Comparison of ENCODE assay signal across 14 cellular contexts in the genomic region with DNA sequence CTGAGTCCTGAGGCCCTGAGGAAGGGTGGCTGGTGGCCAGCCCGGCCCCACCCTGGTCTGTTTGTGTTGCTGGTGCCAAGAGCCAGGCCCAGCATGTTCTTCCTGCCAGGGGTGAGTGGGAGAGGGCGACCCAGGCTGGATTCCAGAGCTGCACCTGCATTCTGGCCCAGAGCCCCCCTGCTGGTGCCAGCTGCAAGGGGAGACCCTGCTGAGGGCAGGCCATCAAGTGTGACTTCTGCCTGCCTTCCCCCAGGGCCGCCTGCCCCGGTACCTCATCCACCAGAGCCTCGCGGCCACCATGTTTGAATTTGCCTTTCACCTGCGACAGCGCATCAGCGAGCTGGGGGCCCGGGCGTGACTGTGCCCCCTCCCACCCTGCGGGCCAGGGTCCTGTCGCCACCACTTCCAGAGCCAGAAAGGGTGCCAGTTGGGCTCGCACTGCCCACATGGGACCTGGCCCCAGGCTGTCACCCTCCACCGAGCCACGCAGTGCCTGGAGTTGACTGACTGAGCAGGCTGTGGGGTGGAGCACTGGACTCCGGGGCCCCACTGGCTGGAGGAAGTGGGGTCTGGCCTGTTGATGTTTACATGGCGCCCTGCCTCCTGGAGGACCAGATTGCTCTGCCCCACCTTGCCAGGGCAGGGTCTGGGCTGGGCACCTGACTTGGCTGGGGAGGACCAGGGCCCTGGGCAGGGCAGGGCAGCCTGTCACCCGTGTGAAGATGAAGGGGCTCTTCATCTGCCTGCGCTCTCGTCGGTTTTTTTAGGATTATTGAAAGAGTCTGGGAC. TPM values are rescaled to one million over a fixed set of nuclear protein-coding genes. Genes with fewer than 3 reads are reported as not detected.
A peak's percentile ranks its signal among the peaks of the same experiment; 100 is the strongest.
DNase-seq lines count a peak whose midpoint lies in the region; ATAC-seq and TF ChIP-seq lines count a peak whose summit lies in the region.
"Had no signal": no experiment of that assay in that cellular context is flagged by ENCODE, and none has a peak within 500 bp of the region (broad histone marks: within the 10 kb centered on the region; RNA-seq: fewer than 3 reads in every experiment).

No MANE protein-coding gene starts in this region.

- H3K4me1 ChIP-seq in heart left ventricle (peaks cover 13 to 92% (median 66%) of the 10 kb centered on the region in 12 donors), mucosa of descending colon (ENCODE audit: low read depth) (peaks cover 29% of the 10 kb centered on the region)

- H3K36me3 ChIP-seq in heart left ventricle (peaks cover 0 to 39% (median 11%) of the 10 kb centered on the region in 9 donors), mucosa of descending colon (ENCODE audit: low read depth) (no peaks in the 10 kb centered on the region)

- TF ChIP-seq POLR2A in heart left ventricle (IDR thresholded peaks at IDR 0.05), result no peak

- DNase-seq in heart left ventricle (no peak), Right ventricle myocardium inferior (ENCODE audit: missing footprints) (no peak), caudate nucleus (lab: John Stamatoyannopoulos, UW) (no peak), mucosa of descending colon (peak; percentile 79 to 82 (median 80)), ureter (ENCODE audit: low spot score) (peak; percentile 64), NCI-H1436 (lab: John Stamatoyannopoulos, UW) (no peak), NAMALWA (ENCODE audit: low spot score) (no peak)
- DNase-seq in stimulated activated CD4-positive, alpha-beta T cell treated with anti-CD3 and anti-CD28 coated beads, Interleukin-12 subunit alpha, Interleukin-12 subunit beta, amount 100 ng/mL, for 4 hours, result no peak
- DNase-seq: activated naive CD4-positive, alpha-beta T cell treated with anti-CD3 and anti-CD28 coated beads for 36 hours; NCI-H1092; NCI-H446 treated with DMSO at 0.1 percent for 48 hours; stimulated activated CD4-positive, alpha-beta T cell treated with anti-CD3 and anti-CD28 coated beads, Interleukin-2, amount 100 ng/mL, for 48 hours had no signal

- WGBS in heart left ventricle, 4 donors, result 69 to 77% (median 76%) methylated on average over 14 to 22 of the region's 22 CpGs

- intact Hi-C loops in heart left ventricle (cut with DNase I) (loop anchor here in 1 of 10 donors (10.0 kb wide), 1 partner anchor 652 kb away; no protein-coding TSS in a partner anchor), Right ventricle myocardium inferior (cut with DNase I) (loop anchor here (5.0 kb wide), 1 partner anchor 90 kb away; no protein-coding TSS in a partner anchor), mucosa of descending colon (cut with DNase I, micrococcal nuclease) (no loop called here)

- no peaks in the 10 kb centered on the region for H3K9me3 ChIP-seq in heart left ventricle
- H3K9me3 ChIP-seq in mucosa of descending colon, result no peaks in the 10 kb centered on the region
- H3K9me3 ChIP-seq: body of pancreas had no signal

- no peak for TF ChIP-seq CTCF in heart left ventricle (IDR thresholded peaks at IDR 0.05)
- no peak for TF ChIP-seq CTCF in mucosa of descending colon (IDR thresholded peaks at IDR 0.05)

- ATAC-seq in heart left ventricle, result no peak
- no peak for ATAC-seq in Right ventricle myocardium inferior
- ATAC-seq in mucosa of descending colon, result peak; percentile 71
- ATAC-seq: body of pancreas had no signal

- H3K4me3 ChIP-seq in heart left ventricle, result peak overlapping the region in 2 of 12 donors; percentile 72 to 78
- no peak overlapping the region for H3K4me3 ChIP-seq in mucosa of descending colon
- H3K4me3 ChIP-seq: body of pancreas had no signal

- H3K27ac ChIP-seq in heart left ventricle (peak overlapping the region in 11 of 12 donors; percentile 85 to 99 (median 96)), caudate nucleus (ENCODE audit: low read depth, low read length) (peak overlapping the region; percentile 95)
- H3K27ac ChIP-seq: body of pancreas had no signal

- peaks cover 0 to 11% (median 0%) of the 10 kb centered on the region in 9 donors for H3K27me3 ChIP-seq in heart left ventricle
- H3K27me3 ChIP-seq: body of pancreas had no signal

RNA-seq across cellular contexts. Expression of a gene that starts 2.4 kb away (rescaled TPM):
- 1,000 to 10,000 TPM; 2,428 to 9,343 (median 4,137) TPM for total RNA-seq in heart left ventricle
- 1,000 to 10,000 TPM; 2,028 to 5,784 TPM for polyA plus RNA-seq in heart left ventricle
- 5,286 TPM for total RNA-seq in Right ventricle myocardium inferior
- total RNA-seq in mucosa of descending colon, result 1 to 10 TPM in 2 of 3 donors, under 1 TPM in 1; 0.96 to 3.4 (median 1.5) TPM
- total RNA-seq in ureter, result 0.81 TPM

RNA-seq across cellular contexts. Expression of a gene that starts 5.5 kb away (rescaled TPM):
- 1 to 10 TPM; 2.4 to 7.9 (median 6.0) TPM for total RNA-seq in heart left ventricle
- polyA plus RNA-seq in heart left ventricle, result 10 to 100 TPM; 13.0 to 15.6 TPM
- total RNA-seq in Right ventricle myocardium inferior, result 5.1 TPM
- 1 to 10 TPM in 2 of 3 donors, under 1 TPM in 1; 0.23 to 2.0 (median 1.5) TPM for total RNA-seq in mucosa of descending colon
- total RNA-seq in ureter, result 7.1 TPM
- total RNA-seq: activated naive CD4-positive, alpha-beta T cell treated with anti-CD3 and anti-CD28 coated beads for 36 hours had no signal

RNA-seq across cellular contexts. Expression of a gene that starts 25.1 kb away (rescaled TPM):
- total RNA-seq in heart left ventricle, result 10 to 100 TPM in 7 of 9 donors, 1 to 10 TPM in 2; 8.0 to 18.8 (median 13.1) TPM
- 10 to 100 TPM; 13.3 to 13.8 TPM for polyA plus RNA-seq in heart left ventricle
- total RNA-seq in Right ventricle myocardium inferior, result 10.4 TPM
- total RNA-seq in mucosa of descending colon, result 10 to 100 TPM; 27.7 to 74.6 (median 47.9) TPM
- total RNA-seq in ureter, result 56.9 TPM

RNA-seq across cellular contexts. Expression of a gene that starts 25.8 kb away (rescaled TPM):
- total RNA-seq in heart left ventricle, result 10 to 100 TPM; 14.1 to 36.5 (median 19.3) TPM
- 10 to 100 TPM; 24.2 to 57.2 TPM for polyA plus RNA-seq in heart left ventricle
- total RNA-seq in Right ventricle myocardium inferior, result 21.4 TPM
- total RNA-seq in mucosa of descending colon, result 10 to 100 TPM; 36.1 to 58.8 (median 57.6) TPM
- total RNA-seq in ureter, result 64.4 TPM

RNA-seq across cellular contexts. Expression of a gene that starts 36.0 kb away (rescaled TPM):
- total RNA-seq in heart left ventricle (1 to 10 TPM in 4 of 9 donors, under 1 TPM in 4, not detected in 1; 0.54 to 5.8 (median 0.88) TPM), Right ventricle myocardium inferior (0.89 TPM), mucosa of descending colon (100 to 1,000 TPM; 108 to 362 (median 356) TPM), ureter (40.4 TPM)
- 1 to 10 TPM in 1 of 2 donors, under 1 TPM in 1; 0.61 to 2.5 TPM for polyA plus RNA-seq in heart left ventricle
- total RNA-seq: myocyte had no signal

Comparison
In these comparisons a context has a peak if more than half of its experiments do, and no peak if none do; other contexts are left out.
1. DNase-seq: peak in mucosa of descending colon (3 of 3) and ureter (single experiment); none in heart left ventricle (0 of 5), Right ventricle myocardium inferior (single experiment), caudate nucleus (0 of 61), NCI-H1436 (single experiment), stimulated activated CD4-positive, alpha-beta T cell treated with anti-CD3 and anti-CD28 coated beads, Interleukin-12 subunit alpha, Interleukin-12 subunit beta, amount 100 ng/mL, for 4 hours (single experiment) and NAMALWA (single experiment).
2. RNA of a gene that starts 2.4 kb away (total RNA-seq): 5,286 TPM in Right ventricle myocardium inferior (single experiment) and 2,428 to 9,343 TPM in heart left ventricle; 0.96 to 3.4 TPM in mucosa of descending colon and 0.81 TPM in ureter (single experiment); every median in the first group is over 100 times any median in the second.